ENCODE assay signal across 15 cellular contexts in genomic region chr16:53726625-53727024, GRCh38. TPM values are rescaled to one million over a fixed set of nuclear protein-coding genes. Genes with fewer than 3 reads are reported as not detected.
A peak's percentile ranks its signal among the peaks of the same experiment; 100 is the strongest.
DNase-seq lines count a peak whose midpoint lies in the region; ATAC-seq and TF ChIP-seq lines count a peak whose summit lies in the region.
"Had no signal": no experiment of that assay in that cellular context is flagged by ENCODE, and none has a peak within 500 bp of the region (broad histone marks: within the 10 kb centered on the region; RNA-seq: fewer than 3 reads in every experiment).

No MANE protein-coding gene starts in this region.

- no TSS peak for BruUV-seq in Panc1 (replicated peaks; lab: Mats Ljungman, UMichigan)

- H2BK15ac ChIP-seq in H9 (ENCODE audit: low read depth, low read length), result no peak overlapping the region

- no peak overlapping the region for H3K4ac ChIP-seq in H9 (ENCODE audit: low read depth, low read length)

- no peak overlapping the region for H3K18ac ChIP-seq in H9 (ENCODE audit: insufficient read length, low read depth, low read length)

- no peak overlapping the region for H2BK5ac ChIP-seq in H9 (ENCODE audit: insufficient read length, low read length)

- H4K91ac ChIP-seq in H9 (ENCODE audit: insufficient read length, low read depth, low read length), result no peak overlapping the region

- ATAC-seq in Panc1, result peak; percentile 84
- ATAC-seq in stimulated activated naive B cell treated with anti-CD40 and anti-IgM and Interleukin-4, amounts not matched to agents 10 μg/mL and 1 μg/mL and 100 μg/mL, for 72 hours (replicated peaks), result peak; percentile 45 to 56
- ATAC-seq in left lobe of liver, result no peak
- ATAC-seq in GM19023 (IDR thresholded peaks at IDR 0.05; ENCODE audit: unreplicated experiment), result no peak
- ATAC-seq: activated CD4-positive, CD25-positive, alpha-beta regulatory T cell treated with anti-CD3 and anti-CD28 coated beads, Interleukin-2, amount 50 U/mL, for 24 hours had no signal

- H3K4me1 Mint-ChIP-seq in stimulated activated naive B cell treated with anti-CD40 and anti-IgM and Interleukin-4, amounts not matched to agents 10 μg/mL and 1 μg/mL and 100 μg/mL, for 72 hours, result peaks cover 10 to 47% of the 10 kb centered on the region in 2 donors
- peaks cover 4 to 18% of the 10 kb centered on the region in 2 experiments; a peak in 3 of 4 replicates for H3K4me1 Mint-ChIP-seq in H9

- H3K79me1 ChIP-seq in H9 (ENCODE audit: insufficient read depth, low read depth, low read length, poor library complexity, severe bottlenecking), result peaks cover 7% of the 10 kb centered on the region

- in situ Hi-C loops in Panc1 (cut with HindIII; ENCODE audit: low pct_unique_long_range_greater_than_20kb, low sequenced_read_pairs), result no loop called here

- no peaks in the 10 kb centered on the region for H4K20me1 ChIP-seq in H9 (ENCODE audit: control insufficient read depth, insufficient read depth, insufficient read length)

- H3K79me2 ChIP-seq in H9 (ENCODE audit: insufficient read depth, low read length), result no peaks in the 10 kb centered on the region; the same call in 1 of the 2 replicates

- H3T11ph ChIP-seq in H9 (ENCODE audit: low read length), result no peak overlapping the region

- H3K56ac ChIP-seq in H9 (ENCODE audit: insufficient read length, low read depth, low read length), result no peak overlapping the region

- no peak overlapping the region for H4K5ac ChIP-seq in H9 (ENCODE audit: insufficient read length, low read depth, low read length)

- no peak overlapping the region for H2BK120ac ChIP-seq in H9 (ENCODE audit: low read depth, low read length, poor library complexity, severe bottlenecking)

- H3K27me3 Mint-ChIP-seq in stimulated activated naive B cell treated with anti-CD40 and anti-IgM and Interleukin-4, amounts not matched to agents 10 μg/mL and 1 μg/mL and 100 μg/mL, for 72 hours, result no peaks in the 10 kb centered on the region
- H3K27me3 Mint-ChIP-seq in H9 (ENCODE audit: low read depth), result no peaks in the 10 kb centered on the region

- H3K14ac ChIP-seq in H9 (ENCODE audit: insufficient read depth, low read length), result no peak overlapping the region

- H3K36me3 ChIP-seq in Panc1 (ENCODE audit: control insufficient read depth, insufficient read depth, low read length), result no peaks in the 10 kb centered on the region

- POLR2A ChIA-PET in Panc1 (lab: Charles Lee), result no interaction called here

- no peak overlapping the region for H3K4me3 Mint-ChIP-seq in stimulated activated naive B cell treated with anti-CD40 and anti-IgM and Interleukin-4, amounts not matched to agents 10 μg/mL and 1 μg/mL and 100 μg/mL, for 72 hours
- H3K4me3 Mint-ChIP-seq in H9, result no peak overlapping the region
- H3K4me3 Mint-ChIP-seq: mesothelial cell of epicardium had no signal

- no peak overlapping the region for H3K23ac ChIP-seq in H9 (ENCODE audit: insufficient read length, low read depth, low read length)

- H3K9me3 Mint-ChIP-seq in stimulated activated naive B cell treated with anti-CD40 and anti-IgM and Interleukin-4, amounts not matched to agents 10 μg/mL and 1 μg/mL and 100 μg/mL, for 72 hours, result peaks cover 0 to 10% of the 10 kb centered on the region in 2 donors
- H3K9me3 Mint-ChIP-seq in H9, result peaks cover 0 to 2% of the 10 kb centered on the region in 2 experiments; a peak in 1 of 5 replicates

- H3K9me3 ChIP-seq in Panc1 (ENCODE audit: control insufficient read depth, insufficient read depth, low read depth, low read length) (no peaks in the 10 kb centered on the region), H9 (ENCODE audit: control insufficient read depth, low read depth, low read length) (no peaks in the 10 kb centered on the region)
- H3K9me3 ChIP-seq: testis had no signal

- no peak overlapping the region for H2BK20ac ChIP-seq in H9 (ENCODE audit: low read depth, low read length, poor library complexity, severe bottlenecking)

- no peak overlapping the region for H3K27ac Mint-ChIP-seq in stimulated activated naive B cell treated with anti-CD40 and anti-IgM and Interleukin-4, amounts not matched to agents 10 μg/mL and 1 μg/mL and 100 μg/mL, for 72 hours
- no peak overlapping the region for H3K27ac Mint-ChIP-seq in H9
- H3K27ac Mint-ChIP-seq: mesothelial cell of epicardium had no signal

- CTCF ChIA-PET in Panc1 (lab: Charles Lee), result no interaction called here

- H3K23me2 ChIP-seq in H9 (ENCODE audit: insufficient read length, low read depth, low read length, poor library complexity, severe bottlenecking), result no peaks in the 10 kb centered on the region

- intact Hi-C loops in Panc1 (cut with micrococcal nuclease; ENCODE audit: unreplicated experiment), result no loop called here

- H3K27me3 ChIP-seq in Panc1 (ENCODE audit: control insufficient read depth, insufficient read depth, low read length), result no peaks in the 10 kb centered on the region
- no peaks in the 10 kb centered on the region for H3K27me3 ChIP-seq in H9 (ENCODE audit: insufficient read depth, low read length)
- H3K27me3 ChIP-seq: testis had no signal

- H3K36me3 Mint-ChIP-seq in stimulated activated naive B cell treated with anti-CD40 and anti-IgM and Interleukin-4, amounts not matched to agents 10 μg/mL and 1 μg/mL and 100 μg/mL, for 72 hours, result peaks cover 8 to 23% of the 10 kb centered on the region in 2 donors
- peaks cover 0 to 2% (median 0%) of the 10 kb centered on the region in 3 experiments; a peak in 2 of 7 replicates for H3K36me3 Mint-ChIP-seq in H9 (ENCODE audit: insufficient read depth in 1 of 3, low read depth in 3 of 3)
- H3K36me3 Mint-ChIP-seq: mesothelial cell of epicardium had no signal

- H4K8ac ChIP-seq in H9 (replicated peaks; ENCODE audit: insufficient read length, low read depth, low read length), result no peak overlapping the region

- DNase-seq in NCI-H82 (lab: John Stamatoyannopoulos, UW) (peak; percentile 43), NCI-H82 treated with DMSO at 0.1 percent for 48 hours (lab: John Stamatoyannopoulos, UW; ENCODE audit: unreplicated experiment) (no peak), Panc1 (ENCODE audit: low read depth, low spot score) (no peak), glomerular visceral epithelial cell (ENCODE audit: extremely low spot score) (peak; percentile 65), H9 (no peak), left lobe of liver (ENCODE audit: low spot score) (no peak)
- DNase-seq in stimulated activated naive B cell treated with anti-CD40 and anti-IgM and Interleukin-4, amounts not matched to agents 10 μg/mL and 1 μg/mL and 100 μg/mL, for 72 hours, result no peak
- DNase-seq: activated T-cell treated with anti-CD3 and anti-CD28 coated beads for 4 hours, amniotic stem cell, cortex of kidney, testis had no signal

- no peak overlapping the region for H2AFZ ChIP-seq in H9 (ENCODE audit: low read length)
- H2AFZ ChIP-seq: parathyroid adenoma had no signal

- H3K4me2 ChIP-seq in H9 (ENCODE audit: insufficient read depth, insufficient read length, low read length), result no peak overlapping the region

- TF ChIP-seq CTCF in Panc1 (IDR thresholded peaks at IDR 0.05), result no peak
- TF ChIP-seq CTCF in H9 (conservative IDR thresholded peaks at IDR 0.05), result no peak

- no peak overlapping the region for H2BK12ac ChIP-seq in H9 (ENCODE audit: insufficient read length, low read depth, low read length)

- H3K27ac ChIP-seq in Panc1 (ENCODE audit: low read length) (peak overlapping the region; percentile 44; the same call in 1 of the 2 replicates), H9 (ENCODE audit: insufficient read length, low read depth, low read length) (no peak overlapping the region)
- H3K27ac ChIP-seq: parathyroid adenoma, testis had no signal

- H3K4me1 ChIP-seq in Panc1 (ENCODE audit: control insufficient read depth, insufficient read depth, low read length) (peaks cover 26% of the 10 kb centered on the region), H9 (ENCODE audit: insufficient read depth, low read length) (no peaks in the 10 kb centered on the region)
- H3K4me1 ChIP-seq: testis had no signal

- no peak overlapping the region for H3K4me3 ChIP-seq in Panc1 (ENCODE audit: low read depth in 2 of 2, low read length in 2 of 2)
- H3K4me3 ChIP-seq: testis had no signal

- H2AK5ac ChIP-seq in H9 (ENCODE audit: insufficient read length, low read length), result no peak overlapping the region

- no peak overlapping the region for H3K9ac ChIP-seq in H9 (ENCODE audit: extremely low read depth, insufficient read length, low read length)
- H3K9ac ChIP-seq: parathyroid adenoma had no signal

RNA-seq across cellular contexts. Expression of gene FTO, which starts 22.7 kb away (rescaled TPM):
- total RNA-seq in Panc1 (2021; ENCODE audit: unreplicated experiment) (38.2 TPM), H9 (2021) (67.9 and 69.0 TPM in 2 replicates), left lobe of liver (29.9 TPM)
- 19.2 TPM for polyA plus RNA-seq in Panc1 (2012; ENCODE audit: insufficient read length)

RNA-seq across cellular contexts. Expression of gene RPGRIP1L, which starts 23.0 kb away (rescaled TPM):
- total RNA-seq in Panc1 (2021; ENCODE audit: unreplicated experiment) (12.7 TPM), H9 (2021) (11.7 and 12.1 TPM in 2 replicates), left lobe of liver (1.1 TPM)
- polyA plus RNA-seq in Panc1 (2012; ENCODE audit: insufficient read length), result 7.1 TPM

Comparison
In these comparisons a context has a peak if more than half of its experiments do, and no peak if none do; other contexts are left out.
1. DNase-seq: peak in NCI-H82 (single experiment) and glomerular visceral epithelial cell (single experiment); none in NCI-H82 treated with DMSO at 0.1 percent for 48 hours (single experiment), Panc1 (single experiment), stimulated activated naive B cell treated with anti-CD40 and anti-IgM and Interleukin-4, amounts not matched to agents 10 μg/mL and 1 μg/mL and 100 μg/mL, for 72 hours (single experiment), H9 (single experiment) and left lobe of liver (single experiment).
2. ATAC-seq: peak in Panc1 (single experiment) and stimulated activated naive B cell treated with anti-CD40 and anti-IgM and Interleukin-4, amounts not matched to agents 10 μg/mL and 1 μg/mL and 100 μg/mL, for 72 hours (2 of 2); none in left lobe of liver (single experiment) and GM19023 (single experiment).